22 cellular contexts compared by ENCODE assay signal in the genomic region with DNA sequence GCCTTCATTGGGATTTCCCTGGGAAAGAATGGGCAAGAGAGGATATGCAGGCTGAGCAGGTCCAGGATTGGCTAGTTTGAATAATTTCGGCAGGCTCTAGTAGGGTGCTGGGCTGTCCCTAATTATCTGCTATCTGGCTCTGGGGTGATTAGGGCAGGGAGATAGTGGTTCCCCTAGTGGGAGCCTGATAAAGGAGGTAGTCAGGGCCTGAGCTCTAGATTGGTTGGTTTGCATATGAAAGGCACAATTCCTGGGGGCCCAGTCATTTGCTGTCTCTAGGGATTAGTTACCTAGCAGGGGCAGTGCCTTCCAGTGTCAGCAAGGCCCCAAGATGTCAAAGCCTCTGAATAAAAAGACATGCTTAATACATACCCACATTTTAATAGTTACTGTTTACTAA.
"Had no signal": no experiment of that assay in that cellular context is flagged by ENCODE, and none has a peak within 500 bp of the region (broad histone marks: within the 10 kb centered on the region; RNA-seq: fewer than 3 reads in every experiment).

No MANE protein-coding gene starts in this region.

- H2AFZ ChIP-seq: parathyroid adenoma had no signal

- H3K4me2 ChIP-seq: smooth muscle cell had no signal

- H3K9me3 ChIP-seq: colonic mucosa, gastrocnemius medialis, heart left ventricle, stomach had no signal

- H3K4me1 ChIP-seq: colonic mucosa, gastrocnemius medialis, heart left ventricle, parathyroid adenoma, stomach had no signal

- H3K27ac Mint-ChIP-seq: activated B cell treated with CpG ODN at 0.5 μM for 24 hours; activated CD4-positive, alpha-beta T cell treated with anti-CD3 and anti-CD28 coated beads, Interleukin-2, amount 10 ng/mL, durations not matched to agents 24 days and 14 days; activated CD8-positive, alpha-beta T cell treated with anti-CD3 and anti-CD28 coated beads for 36 hours; activated naive CD8-positive, alpha-beta T cell treated with anti-CD3 and anti-CD28 coated beads, Interleukin-2, amount 10 ng/mL, durations not matched to agents 7 days and 5 days; activated T-helper 2 cell treated with anti-CD3 and anti-CD28 coated beads, Interferon-gamma antibody, Interleukin-2, Interleukin-4, amounts not matched to agents 10 μg/mL and 5 μg/mL and 100 μg/mL, durations not matched to agents 14 hours and 24 hours and 36 hours; type B pancreatic cell had no signal

- H3K4me3 Mint-ChIP-seq: activated B cell treated with CpG ODN at 0.5 μM for 24 hours; activated CD4-positive, alpha-beta T cell treated with anti-CD3 and anti-CD28 coated beads, Interleukin-2, amount 10 ng/mL, durations not matched to agents 24 days and 14 days; activated CD8-positive, alpha-beta T cell treated with anti-CD3 and anti-CD28 coated beads for 36 hours; activated naive CD8-positive, alpha-beta T cell treated with anti-CD3 and anti-CD28 coated beads, Interleukin-2, amount 10 ng/mL, durations not matched to agents 7 days and 5 days; neural crest cell; type B pancreatic cell had no signal

- H3K27me3 ChIP-seq: brain microvascular endothelial cell, colonic mucosa, gastrocnemius medialis, heart left ventricle, stomach had no signal

- H3K4me3 ChIP-seq: colonic mucosa, gastrocnemius medialis, heart left ventricle, smooth muscle cell, stomach had no signal

- ATAC-seq: activated CD8-positive, alpha-beta T cell treated with anti-CD3 and anti-CD28 coated beads for 36 hours; gastrocnemius medialis; heart left ventricle; left lobe of liver; sciatic nerve had no signal

- H3K36me3 ChIP-seq: brain microvascular endothelial cell, colonic mucosa, gastrocnemius medialis, heart left ventricle, stomach had no signal

- H3K36me3 Mint-ChIP-seq: activated naive CD8-positive, alpha-beta T cell treated with anti-CD3 and anti-CD28 coated beads, Interleukin-2, amount 10 ng/mL, durations not matched to agents 7 days and 5 days; type B pancreatic cell had no signal

- H3K27ac ChIP-seq: brain microvascular endothelial cell, colonic mucosa, gastrocnemius medialis, heart left ventricle, parathyroid adenoma, stomach had no signal

- H3K27me3 Mint-ChIP-seq: activated B cell treated with CpG ODN at 0.5 μM for 24 hours; activated CD4-positive, alpha-beta T cell treated with anti-CD3 and anti-CD28 coated beads, Interleukin-2, amount 10 ng/mL, durations not matched to agents 24 days and 14 days; activated CD8-positive, alpha-beta T cell treated with anti-CD3 and anti-CD28 coated beads for 36 hours; activated naive CD8-positive, alpha-beta T cell treated with anti-CD3 and anti-CD28 coated beads, Interleukin-2, amount 10 ng/mL, durations not matched to agents 7 days and 5 days had no signal

- H3K9me3 Mint-ChIP-seq: activated B cell treated with CpG ODN at 0.5 μM for 24 hours; activated CD4-positive, alpha-beta T cell treated with anti-CD3 and anti-CD28 coated beads, Interleukin-2, amount 10 ng/mL, durations not matched to agents 24 days and 14 days; activated naive CD8-positive, alpha-beta T cell treated with anti-CD3 and anti-CD28 coated beads, Interleukin-2, amount 10 ng/mL, durations not matched to agents 7 days and 5 days; activated T-helper 2 cell treated with anti-CD3 and anti-CD28 coated beads, Interferon-gamma antibody, Interleukin-2, Interleukin-4, amounts not matched to agents 10 μg/mL and 5 μg/mL and 100 μg/mL, durations not matched to agents 14 hours and 24 hours and 36 hours; neural crest cell; type B pancreatic cell had no signal

- H3K79me2 ChIP-seq: parathyroid adenoma had no signal

- H3K4me1 Mint-ChIP-seq: activated B cell treated with CpG ODN at 0.5 μM for 24 hours; activated CD4-positive, alpha-beta T cell treated with anti-CD3 and anti-CD28 coated beads, Interleukin-2, amount 10 ng/mL, durations not matched to agents 24 days and 14 days; activated naive CD8-positive, alpha-beta T cell treated with anti-CD3 and anti-CD28 coated beads, Interleukin-2, amount 10 ng/mL, durations not matched to agents 7 days and 5 days had no signal

- DNase-seq: activated B cell treated with CpG ODN at 0.5 μM for 24 hours; activated CD4-positive, alpha-beta T cell treated with anti-CD3 and anti-CD28 coated beads, Interleukin-2, amount 10 ng/mL, durations not matched to agents 24 days and 14 days; activated CD8-positive, alpha-beta T cell treated with anti-CD3 and anti-CD28 coated beads for 36 hours; activated naive CD4-positive, alpha-beta T cell treated with Interleukin-2 at 50 U/mL for 16 hours; activated naive CD8-positive, alpha-beta T cell treated with anti-CD3 and anti-CD28 coated beads, Interleukin-2, amount 10 ng/mL, durations not matched to agents 7 days and 5 days; activated T-cell treated with anti-CD3 and anti-CD28 coated beads, Interleukin-2, amount 50 U/mL, for 1 hour; brain microvascular endothelial cell; central memory CD4-positive, alpha-beta T cell; colonic mucosa; gastrocnemius medialis; heart left ventricle; kidney; midbrain; stimulated activated CD4-positive, alpha-beta T cell treated with anti-CD3 and anti-CD28 coated beads, Interleukin-4, amount 100 ng/mL, for 1 hour; stomach had no signal

- H3K9ac ChIP-seq: parathyroid adenoma had no signal
